Comparison of ENCODE assay signal across 23 cellular contexts in genomic region chr1:116491985-116492811, GRCh38.
DNase-seq lines count a peak whose midpoint lies in the region; ATAC-seq and TF ChIP-seq lines count a peak whose summit lies in the region.
"Had no signal": no experiment of that assay in that cellular context is flagged by ENCODE, and none has a peak within 500 bp of the region (broad histone marks: within the 10 kb centered on the region; RNA-seq: fewer than 3 reads in every experiment).

No MANE protein-coding gene starts in this region.

- H3K4me3 Mint-ChIP-seq in activated naive CD8-positive, alpha-beta T cell treated with anti-CD3 and anti-CD28 coated beads, Interleukin-2, amount 50 U/mL, for 24 hours = no peak overlapping the region
- H3K4me3 Mint-ChIP-seq in activated naive CD8-positive, alpha-beta T cell treated with anti-CD3 and anti-CD28 coated beads for 36 hours = no peak overlapping the region
- peak overlapping the region in 1 of 5 experiments; percentile 8 for H3K4me3 Mint-ChIP-seq in brain
- no peak overlapping the region for H3K4me3 Mint-ChIP-seq in stimulated activated effector memory CD8-positive, alpha-beta T cell treated with anti-CD3 and anti-CD28 coated beads, Interleukin-12 subunit alpha, Interleukin-12 subunit beta, amount 100 ng/mL, for 72 hours
- no peak overlapping the region for H3K4me3 Mint-ChIP-seq in activated CD8-positive, alpha-beta memory T cell treated with anti-CD3 and anti-CD28 coated beads, Interleukin-2, amount 10 ng/mL, durations not matched to agents 7 days and 5 days
- H3K4me3 Mint-ChIP-seq: activated CD4-positive, alpha-beta T cell treated with anti-CD3 and anti-CD28 coated beads for 36 hours; activated naive CD4-positive, alpha-beta T cell treated with anti-CD3 and anti-CD28 coated beads for 36 hours; CD4-positive, alpha-beta T cell; stimulated activated naive CD8-positive, alpha-beta T cell treated with anti-CD3 and anti-CD28 coated beads, Interleukin-15, Interleukin-2, amounts not matched to agents 100 ng/mL and 50 ng/mL, for 24 hours had no signal

- ATAC-seq in activated naive CD8-positive, alpha-beta T cell treated with anti-CD3 and anti-CD28 coated beads, Interleukin-2, amount 50 U/mL, for 24 hours = peak; percentile 41
- no peak for ATAC-seq in stimulated activated effector memory CD8-positive, alpha-beta T cell treated with anti-CD3 and anti-CD28 coated beads, Interleukin-12 subunit alpha, Interleukin-12 subunit beta, amount 100 ng/mL, for 72 hours
- no peak for ATAC-seq in activated CD8-positive, alpha-beta memory T cell treated with anti-CD3 and anti-CD28 coated beads, Interleukin-2, amount 10 ng/mL, durations not matched to agents 7 days and 5 days
- ATAC-seq: A549; activated CD4-positive, alpha-beta T cell treated with anti-CD3 and anti-CD28 coated beads for 36 hours; mucosa of descending colon had no signal

- peak overlapping the region; percentile 34 for H3K27ac ChIP-seq in SK-N-MC
- H3K27ac ChIP-seq: A549, left ventricle myocardium inferior, sigmoid colon, transverse colon had no signal

- H3K36me3 ChIP-seq in SK-N-MC (ENCODE audit: insufficient read depth, low read length) = no peaks in the 10 kb centered on the region
- H3K36me3 ChIP-seq: left ventricle myocardium inferior, sigmoid colon, transverse colon had no signal

- H3K27ac Mint-ChIP-seq in activated naive CD8-positive, alpha-beta T cell treated with anti-CD3 and anti-CD28 coated beads, Interleukin-2, amount 50 U/mL, for 24 hours = no peak overlapping the region
- no peak overlapping the region for H3K27ac Mint-ChIP-seq in activated naive CD8-positive, alpha-beta T cell treated with anti-CD3 and anti-CD28 coated beads for 36 hours
- H3K27ac Mint-ChIP-seq in brain = peak overlapping the region in 4 of 5 experiments; percentile 5 to 76 (median 49)
- peak overlapping the region; percentile 56 for H3K27ac Mint-ChIP-seq in stimulated activated effector memory CD8-positive, alpha-beta T cell treated with anti-CD3 and anti-CD28 coated beads, Interleukin-12 subunit alpha, Interleukin-12 subunit beta, amount 100 ng/mL, for 72 hours
- no peak overlapping the region for H3K27ac Mint-ChIP-seq in activated CD8-positive, alpha-beta memory T cell treated with anti-CD3 and anti-CD28 coated beads, Interleukin-2, amount 10 ng/mL, durations not matched to agents 7 days and 5 days
- H3K27ac Mint-ChIP-seq: activated CD4-positive, alpha-beta T cell treated with anti-CD3 and anti-CD28 coated beads for 36 hours; activated naive CD4-positive, alpha-beta T cell treated with anti-CD3 and anti-CD28 coated beads for 36 hours; CD4-positive, alpha-beta T cell; stimulated activated naive CD8-positive, alpha-beta T cell treated with anti-CD3 and anti-CD28 coated beads, Interleukin-15, Interleukin-2, amounts not matched to agents 100 ng/mL and 50 ng/mL, for 24 hours had no signal

- CTCF ChIA-PET in activated CD8-positive, alpha-beta memory T cell treated with anti-CD3 and anti-CD28 coated beads, Interleukin-2, amount 10 ng/mL, durations not matched to agents 7 days and 5 days (lab: Charles Lee) = interaction anchor here (2.5 to 11.3 kb wide), 3 partner anchors 7 to 353 kb away, joined by 11 to 243 read pairs (median 22); no protein-coding TSS in a partner anchor

- peaks cover 17% of the 10 kb centered on the region for H3K4me1 Mint-ChIP-seq in activated naive CD8-positive, alpha-beta T cell treated with anti-CD3 and anti-CD28 coated beads, Interleukin-2, amount 50 U/mL, for 24 hours
- peaks cover 8% of the 10 kb centered on the region for H3K4me1 Mint-ChIP-seq in activated naive CD8-positive, alpha-beta T cell treated with anti-CD3 and anti-CD28 coated beads for 36 hours
- H3K4me1 Mint-ChIP-seq in brain = peaks cover 66% of the 10 kb centered on the region
- peaks cover 30% of the 10 kb centered on the region for H3K4me1 Mint-ChIP-seq in stimulated activated effector memory CD8-positive, alpha-beta T cell treated with anti-CD3 and anti-CD28 coated beads, Interleukin-12 subunit alpha, Interleukin-12 subunit beta, amount 100 ng/mL, for 72 hours
- H3K4me1 Mint-ChIP-seq in activated CD8-positive, alpha-beta memory T cell treated with anti-CD3 and anti-CD28 coated beads, Interleukin-2, amount 10 ng/mL, durations not matched to agents 7 days and 5 days = peaks cover 17% of the 10 kb centered on the region

- H3K9ac ChIP-seq in SK-N-MC (ENCODE audit: insufficient read length) = no peak overlapping the region

- H3K9me3 Mint-ChIP-seq in activated naive CD8-positive, alpha-beta T cell treated with anti-CD3 and anti-CD28 coated beads, Interleukin-2, amount 50 U/mL, for 24 hours = no peaks in the 10 kb centered on the region
- H3K9me3 Mint-ChIP-seq in activated naive CD8-positive, alpha-beta T cell treated with anti-CD3 and anti-CD28 coated beads for 36 hours = no peaks in the 10 kb centered on the region
- H3K9me3 Mint-ChIP-seq in brain = no peaks in the 10 kb centered on the region
- no peaks in the 10 kb centered on the region for H3K9me3 Mint-ChIP-seq in stimulated activated effector memory CD8-positive, alpha-beta T cell treated with anti-CD3 and anti-CD28 coated beads, Interleukin-12 subunit alpha, Interleukin-12 subunit beta, amount 100 ng/mL, for 72 hours
- no peaks in the 10 kb centered on the region for H3K9me3 Mint-ChIP-seq in activated CD8-positive, alpha-beta memory T cell treated with anti-CD3 and anti-CD28 coated beads, Interleukin-2, amount 10 ng/mL, durations not matched to agents 7 days and 5 days (ENCODE audit: low read depth)
- H3K9me3 Mint-ChIP-seq: activated naive CD4-positive, alpha-beta T cell treated with anti-CD3 and anti-CD28 coated beads for 36 hours; CD4-positive, alpha-beta T cell; stimulated activated naive CD8-positive, alpha-beta T cell treated with anti-CD3 and anti-CD28 coated beads, Interleukin-15, Interleukin-2, amounts not matched to agents 100 ng/mL and 50 ng/mL, for 24 hours had no signal

- DNase-seq in activated naive CD8-positive, alpha-beta T cell treated with anti-CD3 and anti-CD28 coated beads, Interleukin-2, amount 50 U/mL, for 24 hours = no peak
- no peak for DNase-seq in activated naive CD8-positive, alpha-beta T cell treated with anti-CD3 and anti-CD28 coated beads for 36 hours
- DNase-seq in SK-N-MC (ENCODE audit: low read depth, low spot score) (no peak), UCSD-AML1 (lab: John Stamatoyannopoulos, UW; ENCODE audit: unreplicated experiment) (no peak), NCI-H774 (lab: John Stamatoyannopoulos, UW) (no peak)
- DNase-seq in stimulated activated effector memory CD8-positive, alpha-beta T cell treated with anti-CD3 and anti-CD28 coated beads, Interleukin-12 subunit alpha, Interleukin-12 subunit beta, amount 100 ng/mL, for 72 hours (ENCODE audit: low spot score in 2 of 2) = no peak
- DNase-seq in activated CD8-positive, alpha-beta memory T cell treated with anti-CD3 and anti-CD28 coated beads, Interleukin-2, amount 10 ng/mL, durations not matched to agents 7 days and 5 days = no peak
- DNase-seq: activated CD4-positive, alpha-beta T cell treated with anti-CD3 and anti-CD28 coated beads for 36 hours; activated naive CD4-positive, alpha-beta T cell treated with anti-CD3 and anti-CD28 coated beads for 36 hours; CD4-positive, alpha-beta T cell; DMS53; GOT3; left ventricle myocardium inferior; mucosa of descending colon; NCI-H187; NCI-H446 treated with DMSO at 0.1 percent for 48 hours; SHP77 treated with DMSO at 0.1 percent for 48 hours; sigmoid colon; T-helper 9 cell; transverse colon had no signal

- no peaks in the 10 kb centered on the region for H3K36me3 Mint-ChIP-seq in activated naive CD8-positive, alpha-beta T cell treated with anti-CD3 and anti-CD28 coated beads, Interleukin-2, amount 50 U/mL, for 24 hours (ENCODE audit: low read depth)
- no peaks in the 10 kb centered on the region for H3K36me3 Mint-ChIP-seq in activated naive CD8-positive, alpha-beta T cell treated with anti-CD3 and anti-CD28 coated beads for 36 hours
- no peaks in the 10 kb centered on the region for H3K36me3 Mint-ChIP-seq in brain
- H3K36me3 Mint-ChIP-seq in stimulated activated effector memory CD8-positive, alpha-beta T cell treated with anti-CD3 and anti-CD28 coated beads, Interleukin-12 subunit alpha, Interleukin-12 subunit beta, amount 100 ng/mL, for 72 hours = no peaks in the 10 kb centered on the region
- no peaks in the 10 kb centered on the region for H3K36me3 Mint-ChIP-seq in activated CD8-positive, alpha-beta memory T cell treated with anti-CD3 and anti-CD28 coated beads, Interleukin-2, amount 10 ng/mL, durations not matched to agents 7 days and 5 days

- no peaks in the 10 kb centered on the region for H3K9me3 ChIP-seq in SK-N-MC (ENCODE audit: low read depth, low read length)
- H3K9me3 ChIP-seq: A549, left ventricle myocardium inferior, mucosa of descending colon, sigmoid colon, transverse colon had no signal

- H3K27me3 Mint-ChIP-seq in activated naive CD8-positive, alpha-beta T cell treated with anti-CD3 and anti-CD28 coated beads, Interleukin-2, amount 50 U/mL, for 24 hours = no peaks in the 10 kb centered on the region
- no peaks in the 10 kb centered on the region for H3K27me3 Mint-ChIP-seq in activated naive CD8-positive, alpha-beta T cell treated with anti-CD3 and anti-CD28 coated beads for 36 hours
- peaks cover 6% of the 10 kb centered on the region for H3K27me3 Mint-ChIP-seq in brain
- no peaks in the 10 kb centered on the region for H3K27me3 Mint-ChIP-seq in activated CD8-positive, alpha-beta memory T cell treated with anti-CD3 and anti-CD28 coated beads, Interleukin-2, amount 10 ng/mL, durations not matched to agents 7 days and 5 days
- H3K27me3 Mint-ChIP-seq: activated CD4-positive, alpha-beta T cell treated with anti-CD3 and anti-CD28 coated beads for 36 hours; CD4-positive, alpha-beta T cell; stimulated activated naive CD8-positive, alpha-beta T cell treated with anti-CD3 and anti-CD28 coated beads, Interleukin-15, Interleukin-2, amounts not matched to agents 100 ng/mL and 50 ng/mL, for 24 hours had no signal

- no peak overlapping the region for H3K4me3 ChIP-seq in SK-N-MC
- H3K4me3 ChIP-seq: A549, left ventricle myocardium inferior, mucosa of descending colon, sigmoid colon, transverse colon had no signal

- no peak for TF ChIP-seq CTCF in brain (conservative IDR thresholded peaks at IDR 0.05)

Comparison
In these comparisons a context has a peak if more than half of its experiments do, and no peak if none do; other contexts are left out.
1. H3K27ac Mint-ChIP-seq: peak in brain (4 of 5) and stimulated activated effector memory CD8-positive, alpha-beta T cell treated with anti-CD3 and anti-CD28 coated beads, Interleukin-12 subunit alpha, Interleukin-12 subunit beta, amount 100 ng/mL, for 72 hours (single experiment); none in activated naive CD8-positive, alpha-beta T cell treated with anti-CD3 and anti-CD28 coated beads, Interleukin-2, amount 50 U/mL, for 24 hours (single experiment), activated naive CD8-positive, alpha-beta T cell treated with anti-CD3 and anti-CD28 coated beads for 36 hours (single experiment) and activated CD8-positive, alpha-beta memory T cell treated with anti-CD3 and anti-CD28 coated beads, Interleukin-2, amount 10 ng/mL, durations not matched to agents 7 days and 5 days (single experiment).